ENCODE assay signal across 8 cellular contexts in genomic region chr18:58781627-58782194, GRCh38.
DNase-seq lines count a peak whose midpoint lies in the region; ATAC-seq and TF ChIP-seq lines count a peak whose summit lies in the region.

No MANE protein-coding gene starts in this region.

- DNase-seq in ACHN (peak; percentile 68), HT-29 (ENCODE audit: low spot score) (peak; percentile 82), NOMO-1 treated with DMSO at 0.1 percent for 48 hours (lab: John Stamatoyannopoulos, UW; ENCODE audit: unreplicated experiment) (peak; percentile 65), endothelial cell (ENCODE audit: low spot score) (peak; percentile 78), middle frontal gyrus (ENCODE audit: extremely low spot score, low spot score) (peak; percentile 90)
- peak; percentile 24 to 28 for DNase-seq in activated CD8-positive, alpha-beta memory T cell treated with anti-CD3 and anti-CD28 coated beads for 4 hours (ENCODE audit: low read depth in 2 of 2)
- peak; percentile 36 for DNase-seq in stimulated activated CD8-positive, alpha-beta memory T cell treated with anti-CD3 and anti-CD28 coated beads, Interleukin-7, amount 100 ng/mL, for 24 hours (ENCODE audit: low read depth)

- no peaks in the 10 kb centered on the region for H3K9me3 Mint-ChIP-seq in endothelial cell (ENCODE audit: unreplicated experiment)

- peaks cover 2% of the 10 kb centered on the region for H3K27me3 Mint-ChIP-seq in endothelial cell (ENCODE audit: unreplicated experiment)

- peak; percentile 64 for ATAC-seq in GM18907 (IDR thresholded peaks at IDR 0.05; ENCODE audit: unreplicated experiment)

- no peak overlapping the region for H3K27ac Mint-ChIP-seq in endothelial cell (ENCODE audit: unreplicated experiment)

- no peaks in the 10 kb centered on the region for H3K36me3 Mint-ChIP-seq in endothelial cell (ENCODE audit: low read depth, unreplicated experiment)

- H3K4me3 Mint-ChIP-seq in endothelial cell (ENCODE audit: unreplicated experiment) = no peak overlapping the region

- TF ChIP-seq CTCF in endothelial cell (IDR thresholded peaks at IDR 0.05; ENCODE audit: unreplicated experiment) = peak; percentile 81

- in situ Hi-C loops in ACHN (cut with HindIII; ENCODE audit: low pct_ligation_motif_present, low pct_unique_long_range_greater_than_20kb, low sequenced_read_pairs) = loop anchor here (25.0 kb wide), 1 partner anchor 281 kb away; no protein-coding TSS in a partner anchor

- peaks cover 18% of the 10 kb centered on the region for H3K4me1 Mint-ChIP-seq in endothelial cell (ENCODE audit: unreplicated experiment)

Comparison
In these comparisons a context has a peak if more than half of its experiments do, and no peak if none do; other contexts are left out.
1. Peak in every context shown above with its lines: DNase-seq and ATAC-seq.
2. DNase-seq: peak in every context shown above with its lines; median percentile 90 in middle frontal gyrus; 82 in HT-29; 78 in endothelial cell; 68 in ACHN; 65 in NOMO-1 treated with DMSO at 0.1 percent for 48 hours; 36 in stimulated activated CD8-positive, alpha-beta memory T cell treated with anti-CD3 and anti-CD28 coated beads, Interleukin-7, amount 100 ng/mL, for 24 hours; 26 in activated CD8-positive, alpha-beta memory T cell treated with anti-CD3 and anti-CD28 coated beads for 4 hours.